1 cellular context compared by ENCODE assay signal in genomic region chr15:70715840-70716510, GRCh38.
TF ChIP-seq lines count a peak whose summit lies in the region.

No MANE protein-coding gene starts in this region.

TF ChIP-seq in HEK293T, 16 proteins besides CTCF, POLR2A, EP300 and RAD21 (continued from another document):
- TF ChIP-seq, protein P1, sequence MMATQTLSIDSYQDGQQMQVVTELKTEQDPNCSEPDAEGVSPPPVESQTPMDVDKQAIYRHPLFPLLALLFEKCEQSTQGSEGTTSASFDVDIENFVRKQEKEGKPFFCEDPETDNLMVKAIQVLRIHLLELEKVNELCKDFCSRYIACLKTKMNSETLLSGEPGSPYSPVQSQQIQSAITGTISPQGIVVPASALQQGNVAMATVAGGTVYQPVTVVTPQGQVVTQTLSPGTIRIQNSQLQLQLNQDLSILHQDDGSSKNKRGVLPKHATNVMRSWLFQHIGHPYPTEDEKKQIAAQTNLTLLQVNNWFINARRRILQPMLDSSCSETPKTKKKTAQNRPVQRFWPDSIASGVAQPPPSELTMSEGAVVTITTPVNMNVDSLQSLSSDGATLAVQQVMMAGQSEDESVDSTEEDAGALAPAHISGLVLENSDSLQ (IDR thresholded peaks at IDR 0.05): no peak
